In the genomic region with DNA sequence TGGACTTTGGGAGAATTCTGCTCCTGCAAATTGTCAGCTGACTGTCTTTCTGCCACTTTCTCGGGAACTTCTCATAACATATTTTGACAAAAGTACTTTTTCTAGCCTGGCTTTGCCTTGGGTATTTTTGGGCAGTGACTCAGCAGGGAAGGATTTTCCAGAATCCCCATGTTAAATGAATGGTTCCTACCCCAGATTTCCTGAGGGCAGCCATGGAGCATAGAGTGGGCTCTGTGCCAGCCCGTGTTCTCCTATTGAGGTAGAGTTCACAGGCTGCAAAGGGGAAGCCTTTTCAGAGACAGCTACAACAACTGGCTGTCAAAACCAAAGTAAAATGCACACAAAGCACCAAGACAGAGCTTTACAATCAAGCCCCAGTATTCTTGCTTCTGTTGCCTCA, we compare ENCODE assay signal across 9 cellular contexts. TPM values are rescaled to one million over a fixed set of nuclear protein-coding genes. Genes with fewer than 3 reads are reported as not detected.
DNase-seq lines count a peak whose midpoint lies in the region; ATAC-seq lines count a peak whose summit lies in the region.
"Had no signal": no experiment of that assay in that cellular context is flagged by ENCODE, and none has a peak within 500 bp of the region (broad histone marks: within the 10 kb centered on the region; RNA-seq: fewer than 3 reads in every experiment).

No MANE protein-coding gene starts in this region.

- no peak for ATAC-seq in activated T-helper 17 cell treated with anti-CD3 and anti-CD28 coated beads, Interleukin-2, amount 50 U/mL, for 72 hours (replicated peaks)
- no peak for ATAC-seq in stimulated activated effector memory CD8-positive, alpha-beta T cell treated with anti-CD3 and anti-CD28 coated beads, Interleukin-12 subunit alpha, Interleukin-12 subunit beta, amount 100 ng/mL, for 72 hours
- ATAC-seq in GM19397 (IDR thresholded peaks at IDR 0.05; ENCODE audit: unreplicated experiment) (no peak), GM18858 (IDR thresholded peaks at IDR 0.05; ENCODE audit: unreplicated experiment) (no peak)

- DNase-seq in HT1080 (ENCODE audit: low read depth) (peak; percentile 48), foreskin melanocyte (peak; percentile 76), MV-4-11 (lab: John Stamatoyannopoulos, UW) (no peak), NCI-H524 (lab: John Stamatoyannopoulos, UW) (no peak)
- DNase-seq in stimulated activated effector memory CD8-positive, alpha-beta T cell treated with anti-CD3 and anti-CD28 coated beads, Interleukin-12 subunit alpha, Interleukin-12 subunit beta, amount 100 ng/mL, for 72 hours (ENCODE audit: low spot score in 2 of 2) = no peak
- DNase-seq: NCI-H2107 had no signal

- no peak overlapping the region for H3K4me3 Mint-ChIP-seq in activated T-helper 17 cell treated with anti-CD3 and anti-CD28 coated beads, Interleukin-2, amount 50 U/mL, for 72 hours
- H3K4me3 Mint-ChIP-seq in stimulated activated effector memory CD8-positive, alpha-beta T cell treated with anti-CD3 and anti-CD28 coated beads, Interleukin-12 subunit alpha, Interleukin-12 subunit beta, amount 100 ng/mL, for 72 hours = no peak overlapping the region

- H3K4me1 Mint-ChIP-seq in activated T-helper 17 cell treated with anti-CD3 and anti-CD28 coated beads, Interleukin-2, amount 50 U/mL, for 72 hours = peaks cover 19% of the 10 kb centered on the region
- peaks cover 53% of the 10 kb centered on the region for H3K4me1 Mint-ChIP-seq in stimulated activated effector memory CD8-positive, alpha-beta T cell treated with anti-CD3 and anti-CD28 coated beads, Interleukin-12 subunit alpha, Interleukin-12 subunit beta, amount 100 ng/mL, for 72 hours

- H3K36me3 Mint-ChIP-seq in activated T-helper 17 cell treated with anti-CD3 and anti-CD28 coated beads, Interleukin-2, amount 50 U/mL, for 72 hours (ENCODE audit: low read depth) = peaks cover 62% of the 10 kb centered on the region
- peaks cover 98% of the 10 kb centered on the region for H3K36me3 Mint-ChIP-seq in stimulated activated effector memory CD8-positive, alpha-beta T cell treated with anti-CD3 and anti-CD28 coated beads, Interleukin-12 subunit alpha, Interleukin-12 subunit beta, amount 100 ng/mL, for 72 hours

- H3K9me3 Mint-ChIP-seq in activated T-helper 17 cell treated with anti-CD3 and anti-CD28 coated beads, Interleukin-2, amount 50 U/mL, for 72 hours = no peaks in the 10 kb centered on the region
- H3K9me3 Mint-ChIP-seq in stimulated activated effector memory CD8-positive, alpha-beta T cell treated with anti-CD3 and anti-CD28 coated beads, Interleukin-12 subunit alpha, Interleukin-12 subunit beta, amount 100 ng/mL, for 72 hours = no peaks in the 10 kb centered on the region

- H3K27me3 Mint-ChIP-seq in activated T-helper 17 cell treated with anti-CD3 and anti-CD28 coated beads, Interleukin-2, amount 50 U/mL, for 72 hours = no peaks in the 10 kb centered on the region

- H3K27ac Mint-ChIP-seq in activated T-helper 17 cell treated with anti-CD3 and anti-CD28 coated beads, Interleukin-2, amount 50 U/mL, for 72 hours = peak overlapping the region; percentile 77
- H3K27ac Mint-ChIP-seq in stimulated activated effector memory CD8-positive, alpha-beta T cell treated with anti-CD3 and anti-CD28 coated beads, Interleukin-12 subunit alpha, Interleukin-12 subunit beta, amount 100 ng/mL, for 72 hours = peak overlapping the region; percentile 87

RNA-seq across cellular contexts. Expression of a gene that starts 59.8 kb away (rescaled TPM):
- total RNA-seq in HT1080 (2014; rRNA removed; shearing (Covaris generic)) = not detected in 2 replicates
- not detected in 2 replicates for polyA plus RNA-seq in HT1080 (2015; cell fraction: cytosol; rRNA removed)
- polyA plus RNA-seq in HT1080 (2015; cell fraction: nucleus; rRNA removed) = not detected in 2 replicates
- not detected for total RNA-seq in activated T-helper 17 cell treated with anti-CD3 and anti-CD28 coated beads, Interleukin-2, amount 50 U/mL, for 72 hours

Comparison
In these comparisons a context has a peak if more than half of its experiments do, and no peak if none do; other contexts are left out.
1. DNase-seq: peak in HT1080 (single experiment) and foreskin melanocyte (single experiment); none in stimulated activated effector memory CD8-positive, alpha-beta T cell treated with anti-CD3 and anti-CD28 coated beads, Interleukin-12 subunit alpha, Interleukin-12 subunit beta, amount 100 ng/mL, for 72 hours (0 of 2), MV-4-11 (single experiment) and NCI-H524 (0 of 2).